Comparison of ENCODE assay signal across 24 cellular contexts in genomic region chr3:189754356-189754755, GRCh38.
DNase-seq lines count a peak whose midpoint lies in the region; TF ChIP-seq lines count a peak whose summit lies in the region.
"Had no signal": no experiment of that assay in that cellular context is flagged by ENCODE, and none has a peak within 500 bp of the region (broad histone marks: within the 10 kb centered on the region; RNA-seq: fewer than 3 reads in every experiment).

No MANE protein-coding gene starts in this region.

- H2AFZ ChIP-seq in PC-9: no peak overlapping the region

- no peaks in the 10 kb centered on the region for H3K36me3 Mint-ChIP-seq in CD8-positive, alpha-beta memory T cell
- H3K36me3 Mint-ChIP-seq: CD8-positive, alpha-beta T cell had no signal

- CTCF ChIA-PET in PC-9 (lab: Charles Lee): no interaction called here
- CTCF ChIA-PET in CD8-positive, alpha-beta memory T cell (lab: Charles Lee): no interaction called here

- intact Hi-C loops in PC-9 (cut with micrococcal nuclease; ENCODE audit: unreplicated experiment): loop anchor here (10.0 kb wide), 1 partner anchor 260 kb away; no protein-coding TSS in a partner anchor

- 0 out of 2 replicates have a peak, but pooled peaks cover 7% of the 10 kb centered on the region for H3K36me3 ChIP-seq in PC-9 (ENCODE audit: low read depth)
- H3K36me3 ChIP-seq in CD8-positive, alpha-beta memory T cell (ENCODE audit: insufficient read depth, low read length): no peaks in the 10 kb centered on the region
- H3K36me3 ChIP-seq: BLaER1 treated with 17β-estradiol and CSF1 and Interleukin-3, amounts not matched to agents 10 nM and 100 nM had no signal

- no peak for TF ChIP-seq CTCF in PC-9 (conservative IDR thresholded peaks at IDR 0.05)

- peaks cover 38% of the 10 kb centered on the region for H3F3A ChIP-seq in PC-9 (ENCODE audit: insufficient read depth, low read depth)

- DNase-seq in NCI-H146 treated with DMSO at 0.1 percent for 48 hours (lab: John Stamatoyannopoulos, UW; ENCODE audit: unreplicated experiment) (peak; percentile 75), NCI-H146 (lab: John Stamatoyannopoulos, UW) (no peak), PC-9 (no peak), kidney tubule cell (ENCODE audit: low spot score) (peak; percentile 18), NAMALWA (ENCODE audit: low spot score) (no peak)
- no peak for DNase-seq in CD8-positive, alpha-beta memory T cell
- DNase-seq: AML-193; Calu3; CD4-positive, alpha-beta T cell; CD8-positive, alpha-beta T cell; COR-L47; DMS 273 treated with DMSO at 0.1 percent for 48 hours; DMS153; DMS53; DMS79; DND-41; EL; GDM1 had no signal

- H3K4me1 ChIP-seq in PC-9 (replicated peaks; ENCODE audit: insufficient read depth): peaks cover 40% of the 10 kb centered on the region
- no peaks in the 10 kb centered on the region for H3K4me1 ChIP-seq in CD8-positive, alpha-beta memory T cell (ENCODE audit: insufficient read depth, low read length)
- H3K4me1 ChIP-seq: BLaER1 treated with 17β-estradiol and CSF1 and Interleukin-3, amounts not matched to agents 10 nM and 100 nM had no signal

- no peaks in the 10 kb centered on the region for H4K20me1 ChIP-seq in PC-9 (ENCODE audit: insufficient read depth)
- H4K20me1 ChIP-seq: BLaER1 treated with 17β-estradiol and CSF1 and Interleukin-3, amounts not matched to agents 10 nM and 100 nM had no signal

- peaks cover 48% of the 10 kb centered on the region for H3K9me3 ChIP-seq in PC-9 (ENCODE audit: insufficient read depth, low read depth)
- no peaks in the 10 kb centered on the region for H3K9me3 ChIP-seq in CD8-positive, alpha-beta memory T cell (ENCODE audit: low read length)
- H3K9me3 ChIP-seq: A549; BLaER1 treated with 17β-estradiol and CSF1 and Interleukin-3, amounts not matched to agents 10 nM and 100 nM had no signal

- no peaks in the 10 kb centered on the region for H3K9me2 ChIP-seq in PC-9 (ENCODE audit: insufficient read depth)

- no peaks in the 10 kb centered on the region for H3K79me2 ChIP-seq in PC-9 (ENCODE audit: low read depth)

- H3K4me3 Mint-ChIP-seq in CD8-positive, alpha-beta memory T cell: no peak overlapping the region
- H3K4me3 Mint-ChIP-seq: B cell; CD4-positive, alpha-beta T cell; CD8-positive, alpha-beta T cell had no signal

- H3K4me1 Mint-ChIP-seq in CD8-positive, alpha-beta memory T cell: no peaks in the 10 kb centered on the region
- H3K4me1 Mint-ChIP-seq: B cell had no signal

- peaks cover 0 to 9% of the 10 kb centered on the region in 2 donors for H3K27me3 Mint-ChIP-seq in CD8-positive, alpha-beta memory T cell
- H3K27me3 Mint-ChIP-seq: B cell; CD4-positive, alpha-beta T cell had no signal

- H3K4me3 ChIP-seq in PC-9: no peak overlapping the region
- H3K4me3 ChIP-seq in CD8-positive, alpha-beta memory T cell (ENCODE audit: low read length): no peak overlapping the region
- H3K4me3 ChIP-seq: A549; BLaER1 treated with 17β-estradiol and CSF1 and Interleukin-3, amounts not matched to agents 10 nM and 100 nM; GM12878 had no signal

- no peak overlapping the region for H3K27ac Mint-ChIP-seq in CD8-positive, alpha-beta memory T cell
- H3K27ac Mint-ChIP-seq: B cell; CD4-positive, alpha-beta T cell; CD8-positive, alpha-beta T cell had no signal

- no TSS peak for BruUV-seq in PC-9 (replicated peaks; lab: Mats Ljungman, UMichigan)

- H3K9me3 Mint-ChIP-seq in CD8-positive, alpha-beta memory T cell: peaks cover 0 to 2% (median 0%) of the 10 kb centered on the region in 5 donors
- H3K9me3 Mint-ChIP-seq: CD4-positive, alpha-beta T cell had no signal

- peak overlapping the region; percentile 93 for H3K27ac ChIP-seq in PC-9
- no peak overlapping the region for H3K27ac ChIP-seq in CD8-positive, alpha-beta memory T cell (ENCODE audit: low read depth, low read length)
- H3K27ac ChIP-seq: 22Rv1; A549; BLaER1 treated with 17β-estradiol and CSF1 and Interleukin-3, amounts not matched to agents 10 nM and 100 nM; C4-2B had no signal

- POLR2A ChIA-PET in PC-9 (lab: Charles Lee; ENCODE audit: unreplicated experiment): interaction anchor here (0.6 kb wide), 1 partner anchor 1626 kb away, joined by 3 read pairs; no protein-coding TSS in a partner anchor
- POLR2A ChIA-PET in CD8-positive, alpha-beta memory T cell (lab: Charles Lee): no interaction called here

- H3K27me3 ChIP-seq in PC-9 (ENCODE audit: insufficient read depth, low read depth): no peaks in the 10 kb centered on the region
- H3K27me3 ChIP-seq in CD8-positive, alpha-beta memory T cell (ENCODE audit: insufficient read depth, low read length, poor library complexity, severe bottlenecking): no peaks in the 10 kb centered on the region
- H3K27me3 ChIP-seq: BLaER1 treated with 17β-estradiol and CSF1 and Interleukin-3, amounts not matched to agents 10 nM and 100 nM had no signal

- H3K4me2 ChIP-seq in PC-9: no peak overlapping the region
- H3K4me2 ChIP-seq: A549; BLaER1 treated with 17β-estradiol and CSF1 and Interleukin-3, amounts not matched to agents 10 nM and 100 nM had no signal

Comparison
In these comparisons a context has a peak if more than half of its experiments do, and no peak if none do; other contexts are left out.
1. DNase-seq: peak in NCI-H146 treated with DMSO at 0.1 percent for 48 hours (single experiment) and kidney tubule cell (single experiment); none in NCI-H146 (single experiment), PC-9 (0 of 2), CD8-positive, alpha-beta memory T cell (0 of 5) and NAMALWA (single experiment).